1 cellular context compared by ENCODE assay signal in genomic region chr19:55674841-55675660, GRCh38.
A peak's percentile ranks its signal among the peaks of the same experiment; 100 is the strongest.
TF ChIP-seq lines count a peak whose summit lies in the region.

Gene EPN1, plus strand, starts transcription at chr19:55675226. Its CDS starts 3,402 bp downstream, at chr19:55678628.

TF ChIP-seq in H1, 55 proteins besides CTCF, POLR2A, EP300 and RAD21 (continued from another document):
- TF ChIP-seq, protein P1, sequence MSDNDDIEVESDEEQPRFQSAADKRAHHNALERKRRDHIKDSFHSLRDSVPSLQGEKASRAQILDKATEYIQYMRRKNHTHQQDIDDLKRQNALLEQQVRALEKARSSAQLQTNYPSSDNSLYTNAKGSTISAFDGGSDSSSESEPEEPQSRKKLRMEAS (IDR thresholded peaks at IDR 0.05), result peak; percentile 18; the same call in 1 of the 2 replicates
- TF ChIP-seq ASH2L (IDR thresholded peaks at IDR 0.05; ENCODE audit: low read length), result peak; percentile 62
- TF ChIP-seq CBX5 (IDR thresholded peaks at IDR 0.05; ENCODE audit: low read depth, low read length), result no peak
- TF ChIP-seq KDM4A (IDR thresholded peaks at IDR 0.05; ENCODE audit: low read depth, low read length, severe bottlenecking), result peak; percentile 36
- no peak for TF ChIP-seq CHD1 (IDR thresholded peaks at IDR 0.05; ENCODE audit: low read depth, low read length)
- peak; percentile 55 to 66; a peak in 3 of 4 replicates for TF ChIP-seq SIN3A (conservative IDR thresholded peaks at IDR 0.05 in 1 of 2, IDR thresholded peaks at IDR 0.05 in 1 of 2; ENCODE audit: low read depth in 1 of 2, low read length in 2 of 2)
- TF ChIP-seq SIRT6 (IDR thresholded peaks at IDR 0.05; ENCODE audit: low read length), result no peak
- TF ChIP-seq, protein P2, sequence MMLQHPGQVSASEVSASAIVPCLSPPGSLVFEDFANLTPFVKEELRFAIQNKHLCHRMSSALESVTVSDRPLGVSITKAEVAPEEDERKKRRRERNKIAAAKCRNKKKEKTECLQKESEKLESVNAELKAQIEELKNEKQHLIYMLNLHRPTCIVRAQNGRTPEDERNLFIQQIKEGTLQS (IDR thresholded peaks at IDR 0.05; ENCODE audit: insufficient read depth, low read depth, low read length), result no peak
- TF ChIP-seq, protein P3, sequence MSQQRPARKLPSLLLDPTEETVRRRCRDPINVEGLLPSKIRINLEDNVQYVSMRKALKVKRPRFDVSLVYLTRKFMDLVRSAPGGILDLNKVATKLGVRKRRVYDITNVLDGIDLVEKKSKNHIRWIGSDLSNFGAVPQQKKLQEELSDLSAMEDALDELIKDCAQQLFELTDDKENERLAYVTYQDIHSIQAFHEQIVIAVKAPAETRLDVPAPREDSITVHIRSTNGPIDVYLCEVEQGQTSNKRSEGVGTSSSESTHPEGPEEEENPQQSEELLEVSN (IDR thresholded peaks at IDR 0.05), result 0 out of 2 replicates have a peak, but pooled peaks have one; percentile 29
- no peak for TF ChIP-seq TAF7 (optimal IDR thresholded peaks at IDR 0.05; ENCODE audit: borderline replicate concordance, low read depth, low read length)
- TF ChIP-seq BACH1 (IDR thresholded peaks at IDR 0.05; ENCODE audit: low read length), result no peak; the same call in 1 of the 2 replicates
- TF ChIP-seq SP1 (IDR thresholded peaks at IDR 0.05; ENCODE audit: low read depth, low read length), result peak; percentile 9; the same call in 1 of the 2 replicates
- TF ChIP-seq SP4 (IDR thresholded peaks at IDR 0.05; ENCODE audit: low read length), result no peak
- no peak for TF ChIP-seq BRCA1 (IDR thresholded peaks at IDR 0.05; ENCODE audit: low read depth, low read length)
- no peak for TF ChIP-seq TEAD4 (IDR thresholded peaks at IDR 0.05; ENCODE audit: low read depth, low read length)
- no peak for TF ChIP-seq MAFK (IDR thresholded peaks at IDR 0.05; ENCODE audit: low read depth, low read length)
- TF ChIP-seq, protein P4, sequence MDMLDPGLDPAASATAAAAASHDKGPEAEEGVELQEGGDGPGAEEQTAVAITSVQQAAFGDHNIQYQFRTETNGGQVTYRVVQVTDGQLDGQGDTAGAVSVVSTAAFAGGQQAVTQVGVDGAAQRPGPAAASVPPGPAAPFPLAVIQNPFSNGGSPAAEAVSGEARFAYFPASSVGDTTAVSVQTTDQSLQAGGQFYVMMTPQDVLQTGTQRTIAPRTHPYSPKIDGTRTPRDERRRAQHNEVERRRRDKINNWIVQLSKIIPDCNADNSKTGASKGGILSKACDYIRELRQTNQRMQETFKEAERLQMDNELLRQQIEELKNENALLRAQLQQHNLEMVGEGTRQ (IDR thresholded peaks at IDR 0.05; ENCODE audit: low read length), result no peak
- peak; percentile 97 for TF ChIP-seq GABPA (IDR thresholded peaks at IDR 0.05; ENCODE audit: borderline replicate concordance, insufficient read depth, low read length)
- TF ChIP-seq YY1 (IDR thresholded peaks at IDR 0.05; ENCODE audit: low read depth, low read length), result no peak
- no peak for TF ChIP-seq KDM5A (IDR thresholded peaks at IDR 0.05; ENCODE audit: low read length)
- no peak for TF ChIP-seq EZH2 (IDR thresholded peaks at IDR 0.05; ENCODE audit: low read depth, low read length, severe bottlenecking)
- no peak for TF ChIP-seq CTBP2 (IDR thresholded peaks at IDR 0.05; ENCODE audit: borderline replicate concordance, insufficient read depth, insufficient read length, low read length)
- 0 out of 4 replicates have a peak, but pooled peaks of 1 of the 2 experiments have one; percentile 17 for TF ChIP-seq HDAC2 (IDR thresholded peaks at IDR 0.05; ENCODE audit: borderline replicate concordance in 1 of 2, low read depth in 2 of 2, low read length in 2 of 2)
- TF ChIP-seq SP2 (IDR thresholded peaks at IDR 0.05; ENCODE audit: low read length), result no peak
- TF ChIP-seq RNF2 (IDR thresholded peaks at IDR 0.05; ENCODE audit: borderline replicate concordance, low read depth, low read length, missing control alignments, poor library complexity, severe bottlenecking), result no peak
- peak; percentile 95 for TF ChIP-seq CREB1 (IDR thresholded peaks at IDR 0.05)
- no peak for TF ChIP-seq KDM1A (IDR thresholded peaks at IDR 0.05; ENCODE audit: borderline replicate concordance, low read length)
- TF ChIP-seq RBBP5 (IDR thresholded peaks at IDR 0.05; ENCODE audit: borderline replicate concordance, low read depth, low read length), result peak; percentile 47; the same call in 1 of the 2 replicates
- TF ChIP-seq POLR2AphosphoS5 (IDR thresholded peaks at IDR 0.05; ENCODE audit: low read depth, low read length), result peak; percentile 88
- no peak for TF ChIP-seq SAP30 (IDR thresholded peaks at IDR 0.05; ENCODE audit: insufficient read depth, insufficient replicate concordance, low read length)
- TF ChIP-seq POU5F1 (IDR thresholded peaks at IDR 0.05; ENCODE audit: low read depth, low read length), result no peak
- TF ChIP-seq PHF8 (conservative IDR thresholded peaks at IDR 0.05; ENCODE audit: low read depth, low read length), result peak; percentile 75
- peak; percentile 56; the same call in 1 of the 2 replicates for TF ChIP-seq TAF1 (IDR thresholded peaks at IDR 0.05; ENCODE audit: low read depth, low read length)
- TF ChIP-seq JUN (IDR thresholded peaks at IDR 0.05; ENCODE audit: low read depth, low read length), result no peak
- no peak for TF ChIP-seq SIX5 (IDR thresholded peaks at IDR 0.05; ENCODE audit: low read depth, low read length)
- peak; percentile 75; the same call in 1 of the 2 replicates for TF ChIP-seq EGR1 (IDR thresholded peaks at IDR 0.05; ENCODE audit: borderline replicate concordance, low read depth, low read length)
- TF ChIP-seq CHD7 (IDR thresholded peaks at IDR 0.05; ENCODE audit: insufficient replicate concordance, low read length), result no peak
- no peak for TF ChIP-seq SRF (IDR thresholded peaks at IDR 0.05; ENCODE audit: low read depth, low read length)
- TF ChIP-seq TBP (IDR thresholded peaks at IDR 0.05; ENCODE audit: low read depth, low read length), result no peak
- TF ChIP-seq JUND (IDR thresholded peaks at IDR 0.05; ENCODE audit: low read length), result no peak
- no peak for TF ChIP-seq BCL11A (IDR thresholded peaks at IDR 0.05; ENCODE audit: low read depth in 2 of 2, low read length in 2 of 2)
- TF ChIP-seq ATF2 (IDR thresholded peaks at IDR 0.05; ENCODE audit: low read length), result no peak; the same call in 1 of the 2 replicates
- no peak for TF ChIP-seq SUZ12 (IDR thresholded peaks at IDR 0.05; ENCODE audit: low read length)
